37 cellular contexts compared by ENCODE assay signal in the genomic region with DNA sequence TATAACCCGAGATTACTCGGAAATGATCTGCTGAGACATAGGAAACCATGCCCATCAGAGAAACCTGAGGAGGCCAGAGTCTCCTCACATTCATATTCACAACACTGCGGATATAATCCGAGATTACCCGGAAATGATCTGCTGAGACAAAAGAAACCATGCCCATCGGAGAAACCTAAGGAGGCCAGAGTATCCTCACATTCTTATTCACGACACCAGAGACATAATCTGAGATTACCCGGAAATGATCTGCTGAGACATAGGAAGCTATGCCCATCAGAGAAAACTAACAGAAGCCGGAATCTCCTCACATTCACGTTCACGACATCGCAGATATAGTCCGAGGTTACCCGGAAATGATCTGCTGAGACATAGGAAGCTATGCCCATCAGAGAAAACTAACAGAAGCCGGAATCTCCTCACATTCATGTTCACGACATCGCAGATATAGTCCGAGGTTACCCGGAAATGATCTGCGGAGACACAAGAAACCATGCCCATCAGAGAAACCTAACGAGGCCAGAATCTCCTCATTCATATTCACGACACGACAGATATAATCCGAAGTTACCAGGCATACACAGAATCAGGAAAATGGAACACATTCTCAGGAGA.
A peak's percentile ranks its signal among the peaks of the same experiment; 100 is the strongest.
DNase-seq lines count a peak whose midpoint lies in the region; ATAC-seq, FAIRE-seq and TF ChIP-seq lines count a peak whose summit lies in the region.
"Had no signal": no experiment of that assay in that cellular context is flagged by ENCODE, and none has a peak within 500 bp of the region (broad histone marks: within the 10 kb centered on the region; RNA-seq: fewer than 3 reads in every experiment).

No MANE protein-coding gene starts in this region.

- FAIRE-seq in K562 (lab: Jason Lieb, UNC) (no peak), bronchial epithelial cell (lab: Jason Lieb, UNC) (peak; percentile 95), keratinocyte (lab: Jason Lieb, UNC) (peak; percentile 63)
- FAIRE-seq: A204.1, A549, D721Med had no signal

- H3K4me2 ChIP-seq in K562 (ENCODE audit: insufficient read depth, low read length) (no peak overlapping the region; the same call in 1 of the 2 replicates), keratinocyte (ENCODE audit: control insufficient read depth, extremely low read depth, insufficient read depth, low read depth, low read length) (no peak overlapping the region)
- H3K4me2 ChIP-seq: A549; BLaER1; BLaER1 treated with 17β-estradiol and CSF1 and Interleukin-3, amounts not matched to agents 10 nM and 100 nM had no signal

- H3K27me3 Mint-ChIP-seq in MCF 10A (ENCODE audit: insufficient read depth, unreplicated experiment): no peaks in the 10 kb centered on the region
- H3K27me3 Mint-ChIP-seq: B cell; CD4-positive, alpha-beta memory T cell; CD4-positive, alpha-beta T cell; CD8-positive, alpha-beta memory T cell had no signal

- TF ChIP-seq POLR2A in K562 (conservative IDR thresholded peaks at IDR 0.05) (no peak), testis (IDR thresholded peaks at IDR 0.05) (no peak)

- H4K20me1 ChIP-seq in K562 (replicated peaks; ENCODE audit: control insufficient read depth, insufficient read depth, low read length) (no peaks in the 10 kb centered on the region), keratinocyte (ENCODE audit: control insufficient read depth, extremely low read depth, insufficient read depth, low read length) (no peaks in the 10 kb centered on the region)
- H4K20me1 ChIP-seq: BLaER1; BLaER1 treated with 17β-estradiol and CSF1 and Interleukin-3, amounts not matched to agents 10 nM and 100 nM had no signal

- intact Hi-C loops in K562 (cut with micrococcal nuclease): no loop called here
- intact Hi-C loops in testis (cut with DNase I; ENCODE audit: low total_unique reads): no loop called here
- intact Hi-C loops in MCF 10A (cut with micrococcal nuclease): no loop called here

- H2AFZ ChIP-seq in K562 (ENCODE audit: low read depth, low read length): peak overlapping the region; percentile 73
- H2AFZ ChIP-seq in keratinocyte (ENCODE audit: control insufficient read depth, low read length): no peak overlapping the region

- no peak for DNase-seq in K562 (ENCODE audit: extremely low read depth in 1 of 4, low spot score in 3 of 4)
- no peak for DNase-seq in bronchial epithelial cell (ENCODE audit: low read depth)
- no peak for DNase-seq in keratinocyte (ENCODE audit: low read depth, low spot score)
- DNase-seq in testis: peak; percentile 21
- no peak for DNase-seq in cerebellar cortex (ENCODE audit: low spot score)
- DNase-seq in HUDEP-2 (lab: John Stamatoyannopoulos, UW; ENCODE audit: unreplicated experiment in 76 of 76): no peak
- DNase-seq in MCF 10A (ENCODE audit: unreplicated experiment): no peak
- DNase-seq: 8988T; ACHN; AML-193; BE2C; C1 segment of cervical spinal cord; Caco-2; Calu3; CD4-positive, alpha-beta memory T cell; CD4-positive, alpha-beta T cell; CD4-positive, CD25-positive, alpha-beta regulatory T cell; CD8-positive, alpha-beta memory T cell; CD8-positive, alpha-beta T cell; COR-L47; DMS 273 treated with DMSO at 0.1 percent for 48 hours; DMS153; DMS53; DMS79; DMS79 treated with DMSO at 0.1 percent for 48 hours; DND-41; EL had no signal

- H3K9me3 ChIP-seq in K562 (replicated peaks; ENCODE audit: control insufficient read depth, insufficient read depth, low read depth, low read length): no peaks in the 10 kb centered on the region
- H3K9me3 ChIP-seq in keratinocyte (ENCODE audit: control insufficient read depth, low read depth, low read length): no peaks in the 10 kb centered on the region
- no peaks in the 10 kb centered on the region for H3K9me3 ChIP-seq in testis
- H3K9me3 ChIP-seq: A549; BE2C; BLaER1; BLaER1 treated with 17β-estradiol and CSF1 and Interleukin-3, amounts not matched to agents 10 nM and 100 nM; Caco-2 had no signal

- BruUV-seq in K562 (replicated peaks; lab: Mats Ljungman, UMichigan) (no TSS peak), MCF 10A (replicated peaks; lab: Mats Ljungman, UMichigan) (no TSS peak)

- H3K9me3 Mint-ChIP-seq in MCF 10A (ENCODE audit: unreplicated experiment): no peaks in the 10 kb centered on the region
- H3K9me3 Mint-ChIP-seq: CD4-positive, alpha-beta T cell; CD8-positive, alpha-beta memory T cell; CD8-positive, alpha-beta T cell had no signal

- no peaks in the 10 kb centered on the region for H3K4me1 ChIP-seq in K562 (replicated peaks in 1 of 2; ENCODE audit: control insufficient read depth in 2 of 2, insufficient read depth in 2 of 2, low read length in 2 of 2)
- H3K4me1 ChIP-seq in keratinocyte (ENCODE audit: control insufficient read depth, extremely low read depth, insufficient read depth, low read length): peaks cover 12% of the 10 kb centered on the region
- H3K4me1 ChIP-seq in testis: no peaks in the 10 kb centered on the region
- H3K4me1 ChIP-seq: BE2C, BLaER1, Caco-2 had no signal

- TF ChIP-seq CTCF in K562 (IDR thresholded peaks at IDR 0.05 in 2 of 3, conservative IDR thresholded peaks at IDR 0.05 in 1 of 3; ENCODE audit: insufficient read depth in 2 of 3, low read depth in 1 of 3, low read length in 3 of 3) (no peak), bronchial epithelial cell (IDR thresholded peaks at IDR 0.05; ENCODE audit: insufficient read depth, low read length, severe bottlenecking) (no peak), keratinocyte (optimal IDR thresholded peaks at IDR 0.05 in 1 of 3, IDR thresholded peaks at IDR 0.05 in 1 of 3, conservative IDR thresholded peaks at IDR 0.05 in 1 of 3; ENCODE audit: extremely low read depth in 1 of 3, insufficient read depth in 2 of 3, low read length in 3 of 3) (no peak), testis (IDR thresholded peaks at IDR 0.05) (no peak), MCF 10A (IDR thresholded peaks at IDR 0.05; ENCODE audit: unreplicated experiment) (no peak)

- no peak overlapping the region for H3K27ac ChIP-seq in K562 (ENCODE audit: extremely low read depth, low read depth, low read length)
- H3K27ac ChIP-seq in keratinocyte (ENCODE audit: control insufficient read depth, insufficient read depth, low read length): no peak overlapping the region
- H3K27ac ChIP-seq in testis: no peak overlapping the region
- H3K27ac ChIP-seq: 22Rv1; A549; BLaER1; BLaER1 treated with 17β-estradiol and CSF1 and Interleukin-3, amounts not matched to agents 10 nM and 100 nM; C4-2B had no signal

- H3K4me3 ChIP-seq in K562 (peak overlapping the region; percentile 13; the same call in 1 of the 2 replicates), bronchial epithelial cell (ENCODE audit: low read depth, low read length) (no peak overlapping the region), keratinocyte (ENCODE audit: control insufficient read depth in 2 of 3, extremely low read depth in 1 of 3, insufficient read depth in 2 of 3, low read depth in 1 of 3, low read length in 3 of 3) (no peak overlapping the region), testis (peak overlapping the region; percentile 6 to 24)
- H3K4me3 ChIP-seq: A549; BLaER1; BLaER1 treated with 17β-estradiol and CSF1 and Interleukin-3, amounts not matched to agents 10 nM and 100 nM had no signal

- dilution Hi-C loops in keratinocyte (cut with MboI; ENCODE audit: extremely low pct_ligation_motif_present, low sequenced_read_pairs): no loop called here

- H3K36me3 Mint-ChIP-seq in MCF 10A (ENCODE audit: insufficient read depth, unreplicated experiment): no peaks in the 10 kb centered on the region
- H3K36me3 Mint-ChIP-seq: CD14-positive monocyte; CD4-positive, alpha-beta memory T cell; CD4-positive, CD25-positive, alpha-beta regulatory T cell; CD8-positive, alpha-beta T cell had no signal

- 3% methylated on average over 24 of the region's 24 CpGs for WGBS in K562 (ENCODE audit: insufficient coverage, low coverage, missing lambda C conversion rate)
- WGBS in testis, 2 donors: 71 to 78% methylated on average over 24 of the region's 24 CpGs

- TF ChIP-seq RAD21 in K562 (CRISPR knock-in tag; conservative IDR thresholded peaks at IDR 0.05 in 1 of 2, IDR thresholded peaks at IDR 0.05 in 1 of 2): no peak

- H3K9ac ChIP-seq in K562 (ENCODE audit: insufficient read depth in 1 of 2, low read depth in 2 of 2, low read length in 2 of 2): no peak overlapping the region
- no peak overlapping the region for H3K9ac ChIP-seq in keratinocyte (ENCODE audit: control insufficient read depth, extremely low read depth, insufficient read depth, low read length)
- H3K9ac ChIP-seq: BLaER1; BLaER1 treated with 17β-estradiol and CSF1 and Interleukin-3, amounts not matched to agents 10 nM and 100 nM had no signal

- H3K4me3 Mint-ChIP-seq in MCF 10A (ENCODE audit: unreplicated experiment): no peak overlapping the region
- H3K4me3 Mint-ChIP-seq: B cell; CD14-positive monocyte; CD4-positive, alpha-beta memory T cell; CD4-positive, alpha-beta T cell; CD4-positive, CD25-positive, alpha-beta regulatory T cell; CD8-positive, alpha-beta memory T cell; CD8-positive, alpha-beta T cell had no signal

- H3K9me1 ChIP-seq in K562 (ENCODE audit: control insufficient read depth, insufficient read depth, low read length) (no peaks in the 10 kb centered on the region), keratinocyte (ENCODE audit: control insufficient read depth, extremely low read depth, insufficient read depth, low read length) (no peaks in the 10 kb centered on the region)

- H3K27me3 ChIP-seq in K562 (ENCODE audit: control insufficient read depth in 2 of 2, insufficient read depth in 2 of 2, low read length in 2 of 2) (no peaks in the 10 kb centered on the region), bronchial epithelial cell (ENCODE audit: control insufficient read depth, insufficient read depth, low read length) (no peaks in the 10 kb centered on the region), keratinocyte (ENCODE audit: control insufficient read depth, extremely low read depth, insufficient read depth, low read length) (no peaks in the 10 kb centered on the region), testis (no peaks in the 10 kb centered on the region)
- H3K27me3 ChIP-seq: BE2C; BLaER1; BLaER1 treated with 17β-estradiol and CSF1 and Interleukin-3, amounts not matched to agents 10 nM and 100 nM had no signal

- no peak overlapping the region for H3K27ac Mint-ChIP-seq in MCF 10A (ENCODE audit: low read depth, unreplicated experiment)
- H3K27ac Mint-ChIP-seq: B cell; CD14-positive monocyte; CD4-positive, alpha-beta T cell; CD4-positive, CD25-positive, alpha-beta regulatory T cell; CD8-positive, alpha-beta memory T cell; CD8-positive, alpha-beta T cell had no signal

- in situ Hi-C loops in K562 (cut with MboI): no loop called here

- CTCF ChIA-PET in K562 (lab: Yijun Ruan, JAX; ENCODE audit: low intra/inter-chr PET ratio) (no interaction called here), MCF 10A (lab: Yijun Ruan, JAX) (interaction anchor here (0.8 kb wide), 1 partner anchor 10 kb away, joined by 4 read pairs; no protein-coding TSS in a partner anchor)

- ATAC-seq in K562: no peak
- no peak for ATAC-seq in HG02623 (IDR thresholded peaks at IDR 0.05; ENCODE audit: unreplicated experiment)
- ATAC-seq: A549; CD8-positive, alpha-beta T cell had no signal

- H3K4me1 Mint-ChIP-seq in MCF 10A (ENCODE audit: insufficient read depth, unreplicated experiment): peaks cover 7% of the 10 kb centered on the region
- H3K4me1 Mint-ChIP-seq: B cell; CD4-positive, alpha-beta memory T cell; CD4-positive, CD25-positive, alpha-beta regulatory T cell; CD8-positive, alpha-beta memory T cell had no signal

- H3K36me3 ChIP-seq in K562 (ENCODE audit: control insufficient read depth, insufficient read depth, low read length) (no peaks in the 10 kb centered on the region), bronchial epithelial cell (ENCODE audit: control insufficient read depth, insufficient read depth, low read length) (no peaks in the 10 kb centered on the region), keratinocyte (ENCODE audit: control insufficient read depth in 2 of 2, extremely low read depth in 1 of 2, insufficient read depth in 2 of 2, low read length in 2 of 2) (no peaks in the 10 kb centered on the region), testis (ENCODE audit: low read depth, missing control alignments) (no peaks in the 10 kb centered on the region)
- H3K36me3 ChIP-seq: BE2C; BLaER1; BLaER1 treated with 17β-estradiol and CSF1 and Interleukin-3, amounts not matched to agents 10 nM and 100 nM had no signal

- TF ChIP-seq EP300 in K562 (IDR thresholded peaks at IDR 0.05; ENCODE audit: low read length): no peak

- H3K79me2 ChIP-seq in K562 (ENCODE audit: control insufficient read depth, insufficient read depth, low read length): no peaks in the 10 kb centered on the region
- H3K79me2 ChIP-seq in keratinocyte (ENCODE audit: control insufficient read depth, insufficient read depth, low read length): no peaks in the 10 kb centered on the region

- POLR2A ChIA-PET in K562 (lab: Yijun Ruan, JAX): no interaction called here
- POLR2A ChIA-PET in MCF 10A (lab: Yijun Ruan, JAX): no interaction called here

Comparison
In these comparisons a context has a peak if more than half of its experiments do, and no peak if none do; other contexts are left out.
1. H3K4me3 ChIP-seq: peak in K562 (single experiment) and testis (2 of 2); none in bronchial epithelial cell (single experiment) and keratinocyte (0 of 3).